In the genomic region with DNA sequence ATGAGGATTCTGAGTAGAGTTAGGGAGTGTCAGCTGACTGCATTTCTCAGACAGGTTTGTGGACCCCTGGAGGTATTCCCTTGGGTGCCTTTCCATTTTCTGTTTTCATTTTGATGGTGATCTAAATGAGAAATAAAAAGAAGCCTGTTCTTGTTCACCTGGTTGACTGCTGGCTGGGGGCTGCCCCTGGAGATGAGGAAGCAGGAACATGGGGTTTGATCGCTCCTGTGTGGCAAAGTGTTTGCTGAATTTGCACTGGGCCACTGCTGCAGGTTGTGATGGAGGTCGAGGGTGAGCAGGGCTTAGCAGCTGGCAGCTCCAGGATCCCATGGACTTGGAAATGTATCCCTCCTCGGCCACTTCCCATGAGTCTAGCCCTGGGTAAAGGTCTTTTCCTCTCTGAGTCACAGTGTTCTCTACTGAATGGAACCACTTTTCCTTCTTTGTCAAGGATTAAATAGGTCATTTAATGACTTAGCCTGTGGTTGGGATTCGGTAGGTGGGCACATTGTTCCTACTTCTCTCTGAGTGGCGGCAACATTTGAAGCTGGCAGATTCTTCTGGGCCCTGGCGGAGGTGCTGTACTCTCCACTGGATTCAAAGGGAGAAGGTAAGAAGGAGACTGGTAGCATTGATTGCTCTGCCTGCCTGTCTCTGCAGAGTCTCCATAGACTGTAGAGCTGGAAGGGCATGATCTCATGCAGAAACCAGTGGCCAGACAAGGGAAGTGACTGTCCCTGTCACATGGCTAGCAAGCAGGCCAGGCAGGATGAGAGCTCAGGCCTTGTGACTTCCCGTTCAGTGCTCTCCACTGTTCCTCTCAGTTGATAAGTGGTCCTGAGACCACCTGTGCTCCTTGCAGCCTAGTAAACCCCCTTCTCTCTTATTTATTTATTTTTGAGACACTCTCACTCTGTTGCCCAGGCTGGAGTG, we compare ENCODE assay signal across 9 cellular contexts. TPM values are rescaled to one million over a fixed set of nuclear protein-coding genes. Genes with fewer than 3 reads are reported as not detected.
DNase-seq lines count a peak whose midpoint lies in the region; ATAC-seq, FAIRE-seq and TF ChIP-seq lines count a peak whose summit lies in the region.
"Had no signal": no experiment of that assay in that cellular context is flagged by ENCODE, and none has a peak within 500 bp of the region (broad histone marks: within the 10 kb centered on the region; RNA-seq: fewer than 3 reads in every experiment).

No MANE protein-coding gene starts in this region.

- intact Hi-C loops in endothelial cell of umbilical vein (cut with micrococcal nuclease) = loop anchor here (1.0 to 5.0 kb wide), 2 partner anchors 18 to 77 kb away; partner anchors contain the start of genes GSPT1 and SNX29
- intact Hi-C loops in Calu3 (cut with micrococcal nuclease; ENCODE audit: unreplicated experiment) = no loop called here

- H3K9me3 ChIP-seq in endothelial cell of umbilical vein (replicated peaks; ENCODE audit: control insufficient read depth, insufficient read depth, low read length) = no peaks in the 10 kb centered on the region

- H3K4me2 ChIP-seq in endothelial cell of umbilical vein (ENCODE audit: insufficient read depth, low read length) = peak overlapping the region; percentile 26

- TSS peak; percentile 89 for BruUV-seq in endothelial cell of umbilical vein (replicated peaks; lab: Mats Ljungman, UMichigan)
- BruUV-seq in Calu3 (replicated peaks; lab: Mats Ljungman, UMichigan) = no TSS peak

- POLR2A ChIA-PET in endothelial cell of umbilical vein (lab: Charles Lee) = no interaction called here

- no peaks in the 10 kb centered on the region for H3K9me3 Mint-ChIP-seq in Calu3 (ENCODE audit: low read depth, unreplicated experiment)

- H3K27ac ChIP-seq in endothelial cell of umbilical vein (ENCODE audit: insufficient read depth, low read depth, low read length) = peak overlapping the region; percentile 83

- ATAC-seq in HG02973 (IDR thresholded peaks at IDR 0.05; ENCODE audit: unreplicated experiment) (no peak), GM21360 (IDR thresholded peaks at IDR 0.05; ENCODE audit: unreplicated experiment) (no peak)

- DNase-seq in AG08395 (ENCODE audit: low spot score) = peak; percentile 59
- DNase-seq in MV-4-11 (lab: John Stamatoyannopoulos, UW) = peak; percentile 79
- DNase-seq in endothelial cell of umbilical vein (ENCODE audit: low read depth, low spot score) = peak; percentile 68
- DNase-seq in midbrain (lab: John Stamatoyannopoulos, UW) = peak; percentile 70
- no peak for DNase-seq in activated CD4-positive, alpha-beta T cell treated with anti-CD3 and anti-CD28 coated beads, Interleukin-2, amount 50 U/mL, for 4 hours
- no peak for DNase-seq in Calu3

- no peak overlapping the region for H3K27ac Mint-ChIP-seq in Calu3 (ENCODE audit: unreplicated experiment)

- no peaks in the 10 kb centered on the region for H3K36me3 ChIP-seq in endothelial cell of umbilical vein (ENCODE audit: control insufficient read depth in 2 of 2, extremely low read depth in 1 of 2, insufficient read depth in 2 of 2, low read length in 2 of 2)

- H3K4me3 Mint-ChIP-seq in Calu3 (ENCODE audit: low read depth, unreplicated experiment) = no peak overlapping the region

- CTCF ChIA-PET in endothelial cell of umbilical vein (lab: Charles Lee) = interaction anchor here (1.1 to 2.1 kb wide), 4 partner anchors 11 to 73 kb away, joined by 3 to 10 read pairs (median 4); no protein-coding TSS in a partner anchor
- CTCF ChIA-PET in Calu3 (lab: Charles Lee) = interaction anchor here (1.0 kb wide), 1 partner anchor 73 kb away, joined by 3 read pairs; no protein-coding TSS in a partner anchor

- TF ChIP-seq CTCF in endothelial cell of umbilical vein (IDR thresholded peaks at IDR 0.05; ENCODE audit: extremely low read depth in 1 of 2, insufficient read depth in 1 of 2, low read depth in 1 of 2, low read length in 2 of 2) (no peak), Calu3 (IDR thresholded peaks at IDR 0.05; ENCODE audit: unreplicated experiment) (no peak)

- peak overlapping the region; percentile 52 for H2AFZ ChIP-seq in endothelial cell of umbilical vein (ENCODE audit: low read depth, low read length)

- no peaks in the 10 kb centered on the region for H3K79me2 ChIP-seq in endothelial cell of umbilical vein (ENCODE audit: control insufficient read depth, insufficient read depth, low read length)

- peak; percentile 93 for FAIRE-seq in endothelial cell of umbilical vein (lab: Jason Lieb, UNC)

- no peak overlapping the region for H3K4me3 ChIP-seq in endothelial cell of umbilical vein (replicated peaks in 1 of 3; ENCODE audit: insufficient read depth in 1 of 3, low read depth in 1 of 3, low read length in 3 of 3)

- peak overlapping the region; percentile 16 for H3K9ac ChIP-seq in endothelial cell of umbilical vein (replicated peaks; ENCODE audit: extremely low read depth, insufficient read depth, low read length)

- H3K36me3 Mint-ChIP-seq in Calu3 (ENCODE audit: insufficient read depth, unreplicated experiment) = no peaks in the 10 kb centered on the region

- H3K4me1 Mint-ChIP-seq in Calu3 (ENCODE audit: low read depth, unreplicated experiment) = peaks cover 11% of the 10 kb centered on the region

- dilution Hi-C loops in endothelial cell of umbilical vein (cut with MboI; ENCODE audit: extremely low pct_ligation_motif_present, low sequenced_read_pairs) = no loop called here

- peaks cover 11% of the 10 kb centered on the region for H3K4me1 ChIP-seq in endothelial cell of umbilical vein (ENCODE audit: control insufficient read depth, extremely low read depth, insufficient read depth, low read length)

- H3K9me1 ChIP-seq in endothelial cell of umbilical vein (replicated peaks; ENCODE audit: control insufficient read depth, extremely low read depth, insufficient read depth, low read length) = no peaks in the 10 kb centered on the region

- H3K27me3 ChIP-seq in endothelial cell of umbilical vein (ENCODE audit: control insufficient read depth in 2 of 2, insufficient read depth in 2 of 2, low read length in 2 of 2) = no peaks in the 10 kb centered on the region

- TF ChIP-seq POLR2A in endothelial cell of umbilical vein (IDR thresholded peaks at IDR 0.05; ENCODE audit: low read depth, low read length) = no peak

- H4K20me1 ChIP-seq in endothelial cell of umbilical vein (replicated peaks; ENCODE audit: control insufficient read depth, extremely low read depth, insufficient read depth, low read length) = no peaks in the 10 kb centered on the region

- H3K27me3 Mint-ChIP-seq in Calu3 (ENCODE audit: unreplicated experiment) = no peaks in the 10 kb centered on the region

TF ChIP-seq in endothelial cell of umbilical vein, 7 proteins besides CTCF, POLR2A, EP300 and RAD21:
- peak; percentile 72 for TF ChIP-seq FOS (IDR thresholded peaks at IDR 0.05; ENCODE audit: borderline replicate concordance, insufficient read depth, low read length)
- TF ChIP-seq EZH2 (IDR thresholded peaks at IDR 0.05; ENCODE audit: borderline replicate concordance, low read depth, low read length, severe bottlenecking) = no peak
- TF ChIP-seq POLR2AphosphoS5 (IDR thresholded peaks at IDR 0.05; ENCODE audit: insufficient read depth, low read depth, low read length) = peak; percentile 51
- peak; percentile 41 for TF ChIP-seq MAX (IDR thresholded peaks at IDR 0.05; ENCODE audit: insufficient read depth, insufficient read length)
- no peak for TF ChIP-seq GATA2 (IDR thresholded peaks at IDR 0.05; ENCODE audit: insufficient read depth, insufficient read length, low read depth, low read length)
- TF ChIP-seq JUN (IDR thresholded peaks at IDR 0.05; ENCODE audit: borderline replicate concordance, insufficient read depth, insufficient read length, low read depth) = peak; percentile 10
- no peak for TF ChIP-seq MYC (IDR thresholded peaks at IDR 0.05; ENCODE audit: low read depth, low read length)

RNA-seq across cellular contexts. Expression of gene SNX29, which starts 17.9 kb away (rescaled TPM):
- 18.2 and 20.3 TPM in 2 replicates for total RNA-seq in endothelial cell of umbilical vein
- polyA plus RNA-seq in endothelial cell of umbilical vein = 4.1 and 4.2 TPM in 2 replicates
- polyA plus RNA-seq in endothelial cell of umbilical vein (2011; cell fraction: cytosol; rRNA removed) = 4.3 and 4.7 TPM in 2 replicates
- polyA plus RNA-seq in endothelial cell of umbilical vein (2011; cell fraction: nucleus; rRNA removed) = 9.3 and 10.7 TPM in 2 replicates
- polyA plus RNA-seq in endothelial cell of umbilical vein (2012) = 6.5 and 7.2 TPM in 2 replicates
- polyA minus RNA-seq in endothelial cell of umbilical vein = 21.4 and 43.0 TPM in 2 replicates
- polyA minus RNA-seq in endothelial cell of umbilical vein (2011; cell fraction: cytosol; rRNA and poly(A)+ RNA removed) = 3.3 TPM
- 54.9 and 56.9 TPM in 2 replicates for polyA minus RNA-seq in endothelial cell of umbilical vein (2011; cell fraction: nucleus; rRNA and poly(A)+ RNA removed)
- 18.5 and 18.7 TPM in 2 replicates for total RNA-seq in Calu3 (2022)

RNA-seq across cellular contexts. Expression of gene TNFRSF17, which starts 29.4 kb away (rescaled TPM):
- not detected in 2 replicates for total RNA-seq in endothelial cell of umbilical vein
- polyA plus RNA-seq in endothelial cell of umbilical vein = not detected in 2 replicates
- polyA plus RNA-seq in endothelial cell of umbilical vein (2011; cell fraction: cytosol; rRNA removed) = not detected in 2 replicates
- not detected in 2 replicates for polyA plus RNA-seq in endothelial cell of umbilical vein (2011; cell fraction: nucleus; rRNA removed)
- not detected in 2 replicates for polyA plus RNA-seq in endothelial cell of umbilical vein (2012)
- polyA minus RNA-seq in endothelial cell of umbilical vein = not detected in 2 replicates
- not detected for polyA minus RNA-seq in endothelial cell of umbilical vein (2011; cell fraction: cytosol; rRNA and poly(A)+ RNA removed)
- polyA minus RNA-seq in endothelial cell of umbilical vein (2011; cell fraction: nucleus; rRNA and poly(A)+ RNA removed) = not detected in 2 replicates
- total RNA-seq in Calu3 (2022) = not detected in 2 replicates
- polyA plus RNA-seq: AG04450 had no signal

RNA-seq across cellular contexts. Expression of gene NPIPB2, which starts 52.6 kb away (rescaled TPM):
- 11.7 and 15.4 TPM in 2 replicates for total RNA-seq in endothelial cell of umbilical vein
- 5.8 and 8.7 TPM in 2 replicates for polyA plus RNA-seq in endothelial cell of umbilical vein
- polyA plus RNA-seq in endothelial cell of umbilical vein (2011; cell fraction: cytosol; rRNA removed) = 1.3 and 3.8 TPM in 2 replicates
- 60.8 and 62.2 TPM in 2 replicates for polyA plus RNA-seq in endothelial cell of umbilical vein (2011; cell fraction: nucleus; rRNA removed)
- polyA plus RNA-seq in endothelial cell of umbilical vein (2012) = 4.4 and 10.8 TPM in 2 replicates
- 23.2 and 40.7 TPM in 2 replicates for polyA minus RNA-seq in endothelial cell of umbilical vein
- polyA minus RNA-seq in endothelial cell of umbilical vein (2011; cell fraction: cytosol; rRNA and poly(A)+ RNA removed) = not detected
- 13.2 and 62.7 TPM in 2 replicates for polyA minus RNA-seq in endothelial cell of umbilical vein (2011; cell fraction: nucleus; rRNA and poly(A)+ RNA removed)
- total RNA-seq in Calu3 (2022) = 16.2 and 21.3 TPM in 2 replicates

Comparison
In these comparisons a context has a peak if more than half of its experiments do, and no peak if none do; other contexts are left out.
1. DNase-seq: peak in AG08395 (single experiment), MV-4-11 (single experiment), endothelial cell of umbilical vein (single experiment) and midbrain (single experiment); none in activated CD4-positive, alpha-beta T cell treated with anti-CD3 and anti-CD28 coated beads, Interleukin-2, amount 50 U/mL, for 4 hours (0 of 2) and Calu3 (single experiment).